18 cellular contexts compared by ENCODE assay signal in the genomic region with DNA sequence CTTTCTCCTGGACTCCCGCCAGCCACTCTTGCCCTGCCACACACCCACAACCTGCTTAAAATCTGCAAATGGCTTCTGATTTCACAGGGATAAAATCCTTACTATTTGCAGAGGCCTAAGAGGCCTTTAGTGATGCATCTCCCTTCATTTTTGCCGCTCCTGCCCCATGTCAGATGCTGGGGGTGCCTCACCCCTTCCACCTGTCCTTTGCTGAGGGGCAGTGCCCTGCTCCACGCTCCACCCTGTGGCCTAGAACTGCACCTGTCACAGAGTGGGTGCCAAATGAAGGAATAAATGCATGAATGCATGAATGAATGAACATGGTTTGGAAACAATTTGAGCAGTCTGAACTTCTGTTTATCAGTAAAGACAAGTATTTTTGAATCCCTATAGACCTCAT. TPM values are rescaled to one million over a fixed set of nuclear protein-coding genes. Genes with fewer than 3 reads are reported as not detected.
A peak's percentile ranks its signal among the peaks of the same experiment; 100 is the strongest.
DNase-seq lines count a peak whose midpoint lies in the region; ATAC-seq and TF ChIP-seq lines count a peak whose summit lies in the region.
"Had no signal": no experiment of that assay in that cellular context is flagged by ENCODE, and none has a peak within 500 bp of the region (broad histone marks: within the 10 kb centered on the region; RNA-seq: fewer than 3 reads in every experiment).

No MANE protein-coding gene starts in this region.

- H3K27ac Mint-ChIP-seq in T-helper 17 cell (peak overlapping the region; percentile 29), type B pancreatic cell (no peak overlapping the region)

- intact Hi-C loops in sciatic nerve (cut with DNase I) = no loop called here

- H3K4me3 Mint-ChIP-seq in T-helper 17 cell = no peak overlapping the region
- no peak overlapping the region for H3K4me3 Mint-ChIP-seq in type B pancreatic cell
- H3K4me3 Mint-ChIP-seq: CD8-positive, alpha-beta memory T cell had no signal

- no peak for ATAC-seq in T-helper 17 cell
- ATAC-seq in HG02610 (IDR thresholded peaks at IDR 0.05; ENCODE audit: unreplicated experiment) = no peak
- no peak for ATAC-seq in sciatic nerve
- ATAC-seq: K562, Right ventricle myocardium inferior had no signal

- no peak overlapping the region for H3K4me3 ChIP-seq in epithelial cell of proximal tubule (ENCODE audit: low read depth, low read length)
- H3K4me3 ChIP-seq: BLaER1, K562, Peyer's patch had no signal

- peaks cover 64% of the 10 kb centered on the region for H3K27me3 Mint-ChIP-seq in T-helper 17 cell
- peaks cover 52% of the 10 kb centered on the region for H3K27me3 Mint-ChIP-seq in type B pancreatic cell

- H3K9me3 Mint-ChIP-seq in type B pancreatic cell = no peaks in the 10 kb centered on the region

- H3K4me1 Mint-ChIP-seq in T-helper 17 cell (peaks cover 4% of the 10 kb centered on the region), type B pancreatic cell (ENCODE audit: unreplicated experiment) (peaks cover 12% of the 10 kb centered on the region)
- H3K4me1 Mint-ChIP-seq: CD8-positive, alpha-beta memory T cell had no signal

- DNase-seq in NCI-H345 (lab: John Stamatoyannopoulos, UW) (peak; percentile 20), NCI-H345 treated with DMSO at 0.1 percent for 48 hours (lab: John Stamatoyannopoulos, UW; ENCODE audit: unreplicated experiment) (no peak), T-helper 17 cell (no peak), epithelial cell of proximal tubule (ENCODE audit: low read depth) (no peak), type B pancreatic cell (ENCODE audit: extremely low spot score, unreplicated experiment) (no peak), pons (ENCODE audit: low spot score) (no peak), sciatic nerve (ENCODE audit: low spot score) (no peak)
- DNase-seq: CD8-positive, alpha-beta memory T cell; HCEC 1CT; MV-4-11; NCI-H1930; NCI-H524; Peyer's patch; SK-N-SH had no signal

- no peaks in the 10 kb centered on the region for H3K9me3 ChIP-seq in T-helper 17 cell (ENCODE audit: control insufficient read depth, low read length, poor library complexity, severe bottlenecking)
- H3K9me3 ChIP-seq: BLaER1, Peyer's patch, SK-N-SH had no signal

- H3K36me3 Mint-ChIP-seq in T-helper 17 cell (ENCODE audit: low read depth) = peaks cover 5% of the 10 kb centered on the region
- no peaks in the 10 kb centered on the region for H3K36me3 Mint-ChIP-seq in type B pancreatic cell
- H3K36me3 Mint-ChIP-seq: CD8-positive, alpha-beta memory T cell had no signal

- peak; percentile 27 for TF ChIP-seq CTCF in epithelial cell of proximal tubule (conservative IDR thresholded peaks at IDR 0.05; ENCODE audit: low read depth, low read length)
- peak; percentile 45 for TF ChIP-seq CTCF in type B pancreatic cell (conservative IDR thresholded peaks at IDR 0.05)

RNA-seq across cellular contexts. Expression of a gene that starts 34.1 kb away (rescaled TPM):
- total RNA-seq in T-helper 17 cell (10 to 100 TPM; 22.7 to 25.6 TPM), epithelial cell of proximal tubule (51.8 and 56.2 TPM in 2 replicates), type B pancreatic cell (ENCODE audit: low replicate concordance) (43.0 and 47.4 TPM in 2 replicates), sciatic nerve (14.5 TPM)
